In the genomic region with DNA sequence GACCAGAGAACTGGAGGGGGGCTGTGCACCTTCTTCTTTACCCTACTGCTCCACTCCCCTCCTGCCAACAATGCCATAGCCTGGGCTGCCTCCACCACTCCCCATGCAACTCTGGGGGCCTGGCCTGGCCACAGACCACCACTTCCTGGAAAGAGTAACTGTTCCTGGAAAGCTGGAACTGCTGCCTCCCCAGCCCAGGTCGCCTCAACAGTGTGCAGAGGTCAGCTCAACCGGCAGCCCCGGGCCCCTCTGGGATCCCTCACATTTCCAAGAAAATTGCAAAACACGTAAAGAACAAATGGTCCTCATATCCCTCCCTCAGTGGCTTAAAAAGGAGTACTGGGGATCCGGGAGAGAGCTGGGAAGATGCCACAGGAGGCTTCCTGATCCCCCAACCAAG, we compare ENCODE assay signal across 19 cellular contexts. TPM values are rescaled to one million over a fixed set of nuclear protein-coding genes. Genes with fewer than 3 reads are reported as not detected.
DNase-seq lines count a peak whose midpoint lies in the region; ATAC-seq and TF ChIP-seq lines count a peak whose summit lies in the region.
"Had no signal": no experiment of that assay in that cellular context is flagged by ENCODE, and none has a peak within 500 bp of the region (broad histone marks: within the 10 kb centered on the region; RNA-seq: fewer than 3 reads in every experiment).

No MANE protein-coding gene starts in this region.

- WGBS in gastroesophageal sphincter (ENCODE audit: low coverage in 1 of 2), 2 donors = no CpG with 5 or more reads among the region's 5 CpGs

- no peaks in the 10 kb centered on the region for H4K20me1 ChIP-seq in BLaER1

- H3K4me3 ChIP-seq in left ventricle myocardium inferior = no peak overlapping the region
- no peak overlapping the region for H3K4me3 ChIP-seq in BLaER1
- H3K4me3 ChIP-seq in gastroesophageal sphincter = no peak overlapping the region
- H3K4me3 ChIP-seq: A549, HAP-1 had no signal

- H3K4me1 ChIP-seq in left ventricle myocardium inferior (no peaks in the 10 kb centered on the region), BLaER1 (peaks cover 64% of the 10 kb centered on the region), gastroesophageal sphincter (no peaks in the 10 kb centered on the region)
- H3K4me1 ChIP-seq: HAP-1 had no signal

- no peak for TF ChIP-seq EP300 in gastroesophageal sphincter (IDR thresholded peaks at IDR 0.05)

- H3K4me2 ChIP-seq in BLaER1 = peak overlapping the region; percentile 30
- H3K4me2 ChIP-seq: A549 had no signal

- ATAC-seq in Right ventricle myocardium inferior = peak; percentile 49
- peak; percentile 50 for ATAC-seq in gastroesophageal sphincter
- ATAC-seq in GM18505 (IDR thresholded peaks at IDR 0.05; ENCODE audit: unreplicated experiment) = no peak
- ATAC-seq: A549; CD8-positive, alpha-beta T cell had no signal

- H3K27me3 ChIP-seq in left ventricle myocardium inferior (ENCODE audit: low read depth) = peaks cover 82% of the 10 kb centered on the region
- H3K27me3 ChIP-seq in BLaER1 = no peaks in the 10 kb centered on the region
- peaks cover 25% of the 10 kb centered on the region for H3K27me3 ChIP-seq in gastroesophageal sphincter

- no peak overlapping the region for H3K9ac ChIP-seq in BLaER1

- DNase-seq in Right ventricle myocardium inferior (ENCODE audit: missing footprints) (peak; percentile 61), left ventricle myocardium inferior (no peak), GF-D8 (lab: John Stamatoyannopoulos, UW) (peak; percentile 2), G401 (ENCODE audit: low spot score) (no peak)
- no peak for DNase-seq in activated CD4-positive, alpha-beta T cell treated with anti-CD3 and anti-CD28 coated beads for 48 hours
- DNase-seq: AML-193; CD8-positive, alpha-beta T cell; COR-L47; DMS 273 treated with DMSO at 0.1 percent for 48 hours; DMS53; GDM1; KBM-7 had no signal

- H3K27ac ChIP-seq in left ventricle myocardium inferior (replicated peaks) (no peak overlapping the region), BLaER1 (0 out of 2 replicates have a peak overlapping the region, but pooled peaks have one; percentile 22), gastroesophageal sphincter (no peak overlapping the region)
- H3K27ac ChIP-seq: 22Rv1, HL-60 had no signal

- TF ChIP-seq POLR2A in gastroesophageal sphincter (IDR thresholded peaks at IDR 0.05) (no peak), GM18505 (IDR thresholded peaks at IDR 0.05; ENCODE audit: borderline replicate concordance, extremely low read depth, insufficient read depth, insufficient read length) (no peak)

- H3K9me3 ChIP-seq in left ventricle myocardium inferior (replicated peaks) = peaks cover 6% of the 10 kb centered on the region
- no peaks in the 10 kb centered on the region for H3K9me3 ChIP-seq in BLaER1
- peaks cover 0 to 3% (median 0%) of the 10 kb centered on the region in 3 donors for H3K9me3 ChIP-seq in gastroesophageal sphincter
- H3K9me3 ChIP-seq: HAP-1 had no signal

- TF ChIP-seq CTCF in left ventricle myocardium inferior (IDR thresholded peaks at IDR 0.05; ENCODE audit: borderline replicate concordance) (no peak), gastroesophageal sphincter (IDR thresholded peaks at IDR 0.05) (no peak)

- in situ Hi-C loops in G401 (cut with HindIII; ENCODE audit: low sequenced_read_pairs) = no loop called here

- intact Hi-C loops in Right ventricle myocardium inferior (cut with DNase I) (no loop called here), left ventricle myocardium inferior (cut with micrococcal nuclease) (no loop called here)

- H3K36me3 ChIP-seq in left ventricle myocardium inferior (no peaks in the 10 kb centered on the region), BLaER1 (no peaks in the 10 kb centered on the region), gastroesophageal sphincter (no peaks in the 10 kb centered on the region)
- H3K36me3 ChIP-seq: HAP-1 had no signal

RNA-seq across cellular contexts. Expression of gene DIO3, which starts 22.4 kb away (rescaled TPM):
- total RNA-seq in Right ventricle myocardium inferior (0.24 TPM), left ventricle myocardium inferior (not detected), gastroesophageal sphincter (1 to 10 TPM in 2 of 4 donors, under 1 TPM in 2; 0.52 to 2.6 (median 1.2) TPM)
- not detected in 2 replicates for total RNA-seq in G401 (2014; rRNA removed; shearing (Covaris generic))
- total RNA-seq: CD8-positive, alpha-beta T cell had no signal

Comparison
In these comparisons a context has a peak if more than half of its experiments do, and no peak if none do; other contexts are left out.
1. DNase-seq: peak in Right ventricle myocardium inferior (single experiment) and GF-D8 (single experiment); none in left ventricle myocardium inferior (single experiment), G401 (single experiment) and activated CD4-positive, alpha-beta T cell treated with anti-CD3 and anti-CD28 coated beads for 48 hours (single experiment).